ENCODE assay signal across 23 cellular contexts in genomic region chr13:23552171-23552570, GRCh38. TPM values are rescaled to one million over a fixed set of nuclear protein-coding genes. Genes with fewer than 3 reads are reported as not detected.
DNase-seq lines count a peak whose midpoint lies in the region; ATAC-seq and TF ChIP-seq lines count a peak whose summit lies in the region.
"Had no signal": no experiment of that assay in that cellular context is flagged by ENCODE, and none has a peak within 500 bp of the region (broad histone marks: within the 10 kb centered on the region; RNA-seq: fewer than 3 reads in every experiment).

No MANE protein-coding gene starts in this region.

- no peaks in the 10 kb centered on the region for H3K36me3 Mint-ChIP-seq in activated CD4-positive, alpha-beta T cell treated with anti-CD3 and anti-CD28 coated beads, Interleukin-2, amount 10 ng/mL, durations not matched to agents 24 days and 14 days (ENCODE audit: low read depth)
- H3K36me3 Mint-ChIP-seq in neural progenitor cell, result no peaks in the 10 kb centered on the region

- no peak overlapping the region for H3K4me2 ChIP-seq in neural progenitor cell

- TF ChIP-seq CTCF in right atrium auricular region (IDR thresholded peaks at IDR 0.05) (no peak), neural progenitor cell (IDR thresholded peaks at IDR 0.05) (no peak), testis (IDR thresholded peaks at IDR 0.05) (no peak)

- in situ Hi-C loops in HAP-1 (cut with MboI; ENCODE audit: low sequenced_read_pairs), result no loop called here

- no peak overlapping the region for H3K4me3 ChIP-seq in HAP-1
- H3K4me3 ChIP-seq in right atrium auricular region, result no peak overlapping the region
- H3K4me3 ChIP-seq in neural progenitor cell, result no peak overlapping the region
- H3K4me3 ChIP-seq in testis, result no peak overlapping the region
- H3K4me3 ChIP-seq: MG63 had no signal

- no peak overlapping the region for H3K27ac Mint-ChIP-seq in activated CD4-positive, alpha-beta T cell treated with anti-CD3 and anti-CD28 coated beads, Interleukin-2, amount 10 ng/mL, durations not matched to agents 24 days and 14 days
- H3K27ac Mint-ChIP-seq in neural progenitor cell, result no peak overlapping the region
- H3K27ac Mint-ChIP-seq: CD4-positive, alpha-beta T cell had no signal

- H3K27ac ChIP-seq in right atrium auricular region (peak overlapping the region; percentile 26 to 56), neural progenitor cell (no peak overlapping the region), testis (no peak overlapping the region)

- intact Hi-C loops in activated CD4-positive, alpha-beta T cell treated with anti-CD3 and anti-CD28 coated beads, Interleukin-2, amount 10 ng/mL, durations not matched to agents 24 days and 14 days (cut with micrococcal nuclease), result no loop called here
- intact Hi-C loops in testis (cut with DNase I; ENCODE audit: low total_unique reads), result no loop called here

- no peaks in the 10 kb centered on the region for H3K9me3 Mint-ChIP-seq in activated CD4-positive, alpha-beta T cell treated with anti-CD3 and anti-CD28 coated beads, Interleukin-2, amount 10 ng/mL, durations not matched to agents 24 days and 14 days
- no peaks in the 10 kb centered on the region for H3K9me3 Mint-ChIP-seq in neural progenitor cell
- H3K9me3 Mint-ChIP-seq: CD4-positive, alpha-beta T cell had no signal

- DNase-seq in activated CD4-positive, alpha-beta T cell treated with anti-CD3 and anti-CD28 coated beads, Interleukin-2, amount 10 ng/mL, durations not matched to agents 24 days and 14 days, result peak; percentile 7
- DNase-seq in activated CD4-positive, alpha-beta T cell treated with anti-CD3 and anti-CD28 coated beads for 1 hour, result no peak
- peak; percentile 28 to 74 for DNase-seq in HAP-1 (ENCODE audit: low spot score in 2 of 2)
- DNase-seq in right atrium auricular region (ENCODE audit: low spot score), result no peak
- no peak for DNase-seq in neural progenitor cell (ENCODE audit: low spot score)
- no peak for DNase-seq in DMS153 (lab: John Stamatoyannopoulos, UW)
- DNase-seq in testis, result no peak
- DNase-seq: 8988T; BE2C; Calu3; CD4-positive, alpha-beta T cell; DMS79; H7; IMR-90; Karpas-422; MG63; NCI-H1092; NCI-H146; NCI-H2081 treated with DMSO at 0.1 percent for 48 hours; NCI-H510A treated with DMSO at 0.1 percent for 48 hours had no signal

- H2AFZ ChIP-seq in neural progenitor cell (replicated peaks), result peak overlapping the region; percentile 14

- H3K9me3 ChIP-seq in HAP-1 (no peaks in the 10 kb centered on the region), right atrium auricular region (no peaks in the 10 kb centered on the region), neural progenitor cell (ENCODE audit: low read depth) (no peaks in the 10 kb centered on the region), testis (no peaks in the 10 kb centered on the region)
- H3K9me3 ChIP-seq: BE2C had no signal

- no peak for ATAC-seq in GM21786 (IDR thresholded peaks at IDR 0.05; ENCODE audit: unreplicated experiment)

- no peaks in the 10 kb centered on the region for H3K79me2 ChIP-seq in neural progenitor cell (ENCODE audit: low read depth)

- H3K4me3 Mint-ChIP-seq in activated CD4-positive, alpha-beta T cell treated with anti-CD3 and anti-CD28 coated beads, Interleukin-2, amount 10 ng/mL, durations not matched to agents 24 days and 14 days, result no peak overlapping the region
- no peak overlapping the region for H3K4me3 Mint-ChIP-seq in neural progenitor cell
- H3K4me3 Mint-ChIP-seq: CD4-positive, alpha-beta T cell had no signal

- peaks cover 16% of the 10 kb centered on the region for H3K4me1 ChIP-seq in HAP-1
- peaks cover 0 to 7% of the 10 kb centered on the region in 2 donors for H3K4me1 ChIP-seq in right atrium auricular region
- peaks cover 14% of the 10 kb centered on the region for H3K4me1 ChIP-seq in neural progenitor cell
- no peaks in the 10 kb centered on the region for H3K4me1 ChIP-seq in testis
- H3K4me1 ChIP-seq: BE2C had no signal

- H4K20me1 ChIP-seq in neural progenitor cell (ENCODE audit: low read depth), result no peaks in the 10 kb centered on the region

- no peak overlapping the region for H3K9ac ChIP-seq in neural progenitor cell

- 68 to 81% methylated on average over 1 of the region's 1 CpG for WGBS in testis, 2 donors

- H3K27me3 ChIP-seq in HAP-1 (ENCODE audit: low read depth) (no peaks in the 10 kb centered on the region), right atrium auricular region (no peaks in the 10 kb centered on the region), neural progenitor cell (peaks cover 8% of the 10 kb centered on the region), testis (no peaks in the 10 kb centered on the region)
- H3K27me3 ChIP-seq: BE2C, MG63 had no signal

- H3K4me1 Mint-ChIP-seq in activated CD4-positive, alpha-beta T cell treated with anti-CD3 and anti-CD28 coated beads, Interleukin-2, amount 10 ng/mL, durations not matched to agents 24 days and 14 days, result no peaks in the 10 kb centered on the region
- peaks cover 8% of the 10 kb centered on the region for H3K4me1 Mint-ChIP-seq in neural progenitor cell

- TF ChIP-seq POLR2A in testis (IDR thresholded peaks at IDR 0.05), result no peak

- H3K27me3 Mint-ChIP-seq in activated CD4-positive, alpha-beta T cell treated with anti-CD3 and anti-CD28 coated beads, Interleukin-2, amount 10 ng/mL, durations not matched to agents 24 days and 14 days, result peaks cover 12% of the 10 kb centered on the region
- no peaks in the 10 kb centered on the region for H3K27me3 Mint-ChIP-seq in neural progenitor cell (ENCODE audit: insufficient read depth, low read depth)

- no peaks in the 10 kb centered on the region for H3K36me3 ChIP-seq in HAP-1 (replicated peaks)
- H3K36me3 ChIP-seq in right atrium auricular region, result no peaks in the 10 kb centered on the region
- no peaks in the 10 kb centered on the region for H3K36me3 ChIP-seq in neural progenitor cell
- H3K36me3 ChIP-seq in testis (ENCODE audit: low read depth, missing control alignments), result no peaks in the 10 kb centered on the region
- H3K36me3 ChIP-seq: BE2C, MG63 had no signal

- H3F3A ChIP-seq in neural progenitor cell (ENCODE audit: low read depth), result no peaks in the 10 kb centered on the region

RNA-seq across cellular contexts. Expression of gene TNFRSF19, which starts 18.0 kb away (rescaled TPM):
- total RNA-seq in activated CD4-positive, alpha-beta T cell treated with anti-CD3 and anti-CD28 coated beads, Interleukin-2, amount 10 ng/mL, durations not matched to agents 24 days and 14 days, result not detected in 2 replicates
- total RNA-seq in right atrium auricular region, result 10 to 100 TPM; 32.2 to 38.5 TPM
- total RNA-seq in neural progenitor cell (ENCODE audit: low replicate concordance), result 21.4 and 31.7 TPM in 2 replicates
- 1 to 10 TPM; 6.2 to 8.4 TPM for total RNA-seq in testis
- 5.7 TPM for polyA plus RNA-seq in testis (ENCODE audit: insufficient read depth, low read depth, low replicate concordance)
- total RNA-seq: CD4-positive, alpha-beta T cell; G401; HT-29 had no signal

Comparison
In these comparisons a context has a peak if more than half of its experiments do, and no peak if none do; other contexts are left out.
1. DNase-seq: peak in activated CD4-positive, alpha-beta T cell treated with anti-CD3 and anti-CD28 coated beads, Interleukin-2, amount 10 ng/mL, durations not matched to agents 24 days and 14 days (single experiment) and HAP-1 (2 of 2); none in activated CD4-positive, alpha-beta T cell treated with anti-CD3 and anti-CD28 coated beads for 1 hour (single experiment), right atrium auricular region (single experiment), neural progenitor cell (single experiment), DMS153 (single experiment) and testis (single experiment).
2. H3K27ac ChIP-seq: peak in right atrium auricular region (2 of 2); none in neural progenitor cell (single experiment) and testis (0 of 2).